Comparison of ENCODE assay signal across 16 cellular contexts in genomic region chr1:30388386-30388785, GRCh38.
DNase-seq lines count a peak whose midpoint lies in the region; ATAC-seq, FAIRE-seq and TF ChIP-seq lines count a peak whose summit lies in the region.
"Had no signal": no experiment of that assay in that cellular context is flagged by ENCODE, and none has a peak within 500 bp of the region (broad histone marks: within the 10 kb centered on the region; RNA-seq: fewer than 3 reads in every experiment).

No MANE protein-coding gene starts in this region.

- DNase-seq in cardiac septum (ENCODE audit: low spot score), result peak; percentile 49
- no peak for DNase-seq in left ventricle myocardium superior
- DNase-seq in K562 (ENCODE audit: extremely low read depth in 1 of 4, low spot score in 3 of 4), result no peak
- peak; percentile 41 for DNase-seq in mesenteric fat pad (ENCODE audit: low spot score)
- DNase-seq in spleen, result peak; percentile 19
- no peak for DNase-seq in stimulated activated CD4-positive, alpha-beta T cell treated with anti-CD3 and anti-CD28 coated beads, Interleukin-4, amount 100 ng/mL, for 4 hours
- no peak for DNase-seq in NCI-H2227 treated with DMSO at 0.1 percent for 48 hours (lab: John Stamatoyannopoulos, UW)
- DNase-seq: C1 segment of cervical spinal cord; CD4-positive, alpha-beta T cell; DMS79; GOT3; H9 had no signal

- H3K27ac ChIP-seq in K562 (ENCODE audit: extremely low read depth, low read depth, low read length), result no peak overlapping the region
- H3K27ac ChIP-seq in spleen, result no peak overlapping the region

- TF ChIP-seq EP300 in K562 (IDR thresholded peaks at IDR 0.05; ENCODE audit: low read length), result no peak

- peaks cover 3 to 32% of the 10 kb centered on the region in 2 experiments; a peak in 3 of 5 replicates for H3K27me3 ChIP-seq in K562 (ENCODE audit: control insufficient read depth in 2 of 2, insufficient read depth in 2 of 2, low read length in 2 of 2)
- peaks cover 0 to 50% (median 0%) of the 10 kb centered on the region in 7 donors for H3K27me3 ChIP-seq in spleen (replicated peaks in 1 of 7)

- FAIRE-seq in K562 (lab: Jason Lieb, UNC), result no peak
- FAIRE-seq: A204.1, G401.6, GM12892, GM19239 had no signal

- ATAC-seq in left ventricle myocardium superior, result no peak
- ATAC-seq in K562, result no peak

- POLR2A ChIA-PET in K562 (lab: Yijun Ruan, JAX), result no interaction called here

- no peak overlapping the region for H2AFZ ChIP-seq in K562 (ENCODE audit: low read depth, low read length)

- no peaks in the 10 kb centered on the region for H3K9me3 ChIP-seq in K562 (replicated peaks; ENCODE audit: control insufficient read depth, insufficient read depth, low read depth, low read length)
- H3K9me3 ChIP-seq in spleen, result no peaks in the 10 kb centered on the region

- TF ChIP-seq CTCF in K562 (IDR thresholded peaks at IDR 0.05 in 2 of 3, conservative IDR thresholded peaks at IDR 0.05 in 1 of 3; ENCODE audit: insufficient read depth in 2 of 3, low read depth in 1 of 3, low read length in 3 of 3), result no peak
- TF ChIP-seq CTCF in spleen (IDR thresholded peaks at IDR 0.05 in 8 of 11, conservative IDR thresholded peaks at IDR 0.05 in 3 of 11), result no peak

- no peak for TF ChIP-seq RAD21 in K562 (CRISPR knock-in tag; conservative IDR thresholded peaks at IDR 0.05 in 1 of 2, IDR thresholded peaks at IDR 0.05 in 1 of 2)

- H3K4me3 ChIP-seq in K562, result no peak overlapping the region
- H3K4me3 ChIP-seq in spleen, result no peak overlapping the region

- H3K9ac ChIP-seq in K562 (ENCODE audit: insufficient read depth in 1 of 2, low read depth in 2 of 2, low read length in 2 of 2), result no peak overlapping the region

- H3K4me2 ChIP-seq in K562 (ENCODE audit: insufficient read depth, low read length), result no peak overlapping the region

- H3K36me3 ChIP-seq in K562 (ENCODE audit: control insufficient read depth, insufficient read depth, low read length), result no peaks in the 10 kb centered on the region
- H3K36me3 ChIP-seq in spleen, result no peaks in the 10 kb centered on the region

- BruUV-seq in K562 (replicated peaks; lab: Mats Ljungman, UMichigan), result no TSS peak

- in situ Hi-C loops in K562 (cut with MboI), result no loop called here

- H4K20me1 ChIP-seq in K562 (replicated peaks; ENCODE audit: control insufficient read depth, insufficient read depth, low read length), result 0 out of 2 replicates have a peak, but pooled peaks cover 5% of the 10 kb centered on the region

- H3K9me1 ChIP-seq in K562 (ENCODE audit: control insufficient read depth, insufficient read depth, low read length), result no peaks in the 10 kb centered on the region

- intact Hi-C loops in cardiac septum (cut with DNase I) (loop anchor here (10.0 kb wide), 2 partner anchors 316 to 594 kb away; no protein-coding TSS in a partner anchor), left ventricle myocardium superior (cut with micrococcal nuclease) (no loop called here), K562 (cut with micrococcal nuclease) (loop anchor here (10.0 kb wide), 1 partner anchor 386 kb away; no protein-coding TSS in a partner anchor), spleen (cut with DNase I; ENCODE audit: low total_unique reads) (no loop called here)

- TF ChIP-seq POLR2A in K562 (conservative IDR thresholded peaks at IDR 0.05) (no peak), spleen (IDR thresholded peaks at IDR 0.05) (no peak)

- H3K79me2 ChIP-seq in K562 (ENCODE audit: control insufficient read depth, insufficient read depth, low read length), result no peaks in the 10 kb centered on the region

- CTCF ChIA-PET in K562 (lab: Yijun Ruan, JAX; ENCODE audit: low intra/inter-chr PET ratio), result no interaction called here

- H3K4me1 ChIP-seq in K562 (replicated peaks in 1 of 2; ENCODE audit: control insufficient read depth in 2 of 2, insufficient read depth in 2 of 2, low read length in 2 of 2), result no peaks in the 10 kb centered on the region
- no peaks in the 10 kb centered on the region for H3K4me1 ChIP-seq in spleen

- 2% methylated on average over 4 of the region's 4 CpGs for WGBS in K562 (ENCODE audit: insufficient coverage, low coverage, missing lambda C conversion rate)
- 65 to 79% (median 69%) methylated on average over 4 of the region's 4 CpGs for WGBS in spleen, 5 donors

TF ChIP-seq in K562, 482 proteins besides CTCF, POLR2A, EP300 and RAD21:
- peak; percentile 89 for TF ChIP-seq TFE3 (CRISPR knock-in tag; IDR thresholded peaks at IDR 0.05)
- TF ChIP-seq RAD51 (IDR thresholded peaks at IDR 0.05; ENCODE audit: borderline replicate concordance, low read depth), result peak; percentile 48; the same call in 1 of the 2 replicates
- no peak for TF ChIP-seq THAP7 (CRISPR knock-in tag; IDR thresholded peaks at IDR 0.05)
- no peak for TF ChIP-seq BRD9 (IDR thresholded peaks at IDR 0.05; ENCODE audit: low read depth, partially characterized antibody)
- TF ChIP-seq TCF7L2 (IDR thresholded peaks at IDR 0.05; ENCODE audit: low read depth, low read length), result no peak
- TF ChIP-seq, protein P1, sequence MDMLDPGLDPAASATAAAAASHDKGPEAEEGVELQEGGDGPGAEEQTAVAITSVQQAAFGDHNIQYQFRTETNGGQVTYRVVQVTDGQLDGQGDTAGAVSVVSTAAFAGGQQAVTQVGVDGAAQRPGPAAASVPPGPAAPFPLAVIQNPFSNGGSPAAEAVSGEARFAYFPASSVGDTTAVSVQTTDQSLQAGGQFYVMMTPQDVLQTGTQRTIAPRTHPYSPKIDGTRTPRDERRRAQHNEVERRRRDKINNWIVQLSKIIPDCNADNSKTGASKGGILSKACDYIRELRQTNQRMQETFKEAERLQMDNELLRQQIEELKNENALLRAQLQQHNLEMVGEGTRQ (CRISPR knock-in tag; IDR thresholded peaks at IDR 0.05), result 0 out of 2 replicates have a peak, but pooled peaks have one; percentile 16

Comparison
In these comparisons a context has a peak if more than half of its experiments do, and no peak if none do; other contexts are left out.
1. DNase-seq: peak in cardiac septum (single experiment), mesenteric fat pad (single experiment) and spleen (single experiment); none in left ventricle myocardium superior (single experiment), K562 (0 of 4), stimulated activated CD4-positive, alpha-beta T cell treated with anti-CD3 and anti-CD28 coated beads, Interleukin-4, amount 100 ng/mL, for 4 hours (0 of 2) and NCI-H2227 treated with DMSO at 0.1 percent for 48 hours (single experiment).
2. intact Hi-C loops: an anchor here in cardiac septum (10.0 kb wide) and K562 (10.0 kb wide); none called in left ventricle myocardium superior and spleen.